ENCODE assay signal across 10 cellular contexts in the genomic region with DNA sequence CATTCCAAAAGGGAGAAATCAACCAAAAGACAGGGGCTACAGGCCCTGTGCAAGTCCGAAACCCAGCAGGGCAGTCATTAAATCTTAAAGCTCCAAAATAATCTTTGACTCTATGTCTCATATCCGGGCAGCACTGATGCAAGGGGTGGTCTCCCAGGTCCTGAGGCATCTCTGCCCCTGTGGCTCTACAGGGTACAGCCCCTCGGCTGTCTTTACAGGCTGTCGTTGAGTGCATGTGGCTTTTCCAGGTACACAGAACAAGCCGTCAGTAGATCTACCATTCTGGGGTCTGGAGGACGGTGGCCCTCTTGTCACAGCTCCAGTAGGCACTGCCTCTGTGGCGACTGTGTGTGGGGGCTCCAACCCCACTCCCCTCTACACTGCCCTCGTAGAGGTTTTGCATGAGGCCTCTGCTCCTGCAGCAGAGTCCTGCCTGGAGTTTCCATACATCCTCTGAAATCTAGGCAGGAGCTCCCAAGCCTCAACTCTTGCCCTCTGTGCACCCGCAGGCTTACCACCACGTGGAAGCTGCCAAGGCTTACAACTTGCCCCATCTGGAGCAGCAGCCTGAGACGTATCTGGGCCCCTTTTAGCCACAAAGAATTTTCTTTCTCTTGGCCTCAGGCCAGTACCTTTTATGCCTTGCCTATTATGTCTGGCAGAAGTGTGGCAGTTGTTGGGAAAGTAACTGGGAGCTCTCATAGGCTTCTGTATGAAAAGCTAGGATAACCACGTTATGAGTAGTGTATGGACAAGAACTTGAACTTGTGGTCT. TPM values are rescaled to one million over a fixed set of nuclear protein-coding genes. Genes with fewer than 3 reads are reported as not detected.
DNase-seq lines count a peak whose midpoint lies in the region; ATAC-seq and TF ChIP-seq lines count a peak whose summit lies in the region.
"Had no signal": no experiment of that assay in that cellular context is flagged by ENCODE, and none has a peak within 500 bp of the region (broad histone marks: within the 10 kb centered on the region; RNA-seq: fewer than 3 reads in every experiment).

No MANE protein-coding gene starts in this region.

- H3K27ac Mint-ChIP-seq in activated CD8-positive, alpha-beta T cell treated with anti-CD3 and anti-CD28 coated beads for 36 hours = peak overlapping the region; percentile 16
- no peak overlapping the region for H3K27ac Mint-ChIP-seq in activated CD8-positive, alpha-beta T cell treated with anti-CD3 and anti-CD28 coated beads, Interleukin-2, amount 10 ng/mL, durations not matched to agents 7 days and 5 days
- H3K27ac Mint-ChIP-seq in brain = peak overlapping the region in 4 of 5 experiments; percentile 62 to 91 (median 70)
- H3K27ac Mint-ChIP-seq: CD4-positive, CD25-positive, alpha-beta regulatory T cell had no signal

- no peaks in the 10 kb centered on the region for H3K27me3 Mint-ChIP-seq in activated CD8-positive, alpha-beta T cell treated with anti-CD3 and anti-CD28 coated beads for 36 hours
- no peaks in the 10 kb centered on the region for H3K27me3 Mint-ChIP-seq in activated CD8-positive, alpha-beta T cell treated with anti-CD3 and anti-CD28 coated beads, Interleukin-2, amount 10 ng/mL, durations not matched to agents 7 days and 5 days (ENCODE audit: low read depth)
- no peaks in the 10 kb centered on the region for H3K27me3 Mint-ChIP-seq in brain
- H3K27me3 Mint-ChIP-seq: CD4-positive, CD25-positive, alpha-beta regulatory T cell; naive thymus-derived CD8-positive, alpha-beta T cell had no signal

- TF ChIP-seq CTCF in activated CD8-positive, alpha-beta T cell treated with anti-CD3 and anti-CD28 coated beads for 36 hours (IDR thresholded peaks at IDR 0.05) = no peak
- TF ChIP-seq CTCF in brain (conservative IDR thresholded peaks at IDR 0.05) (no peak), retinal pigment epithelial cell (conservative IDR thresholded peaks at IDR 0.05; ENCODE audit: low read depth, low read length) (no peak), GM20000 (IDR thresholded peaks at IDR 0.05; ENCODE audit: extremely low read depth, missing control alignments) (no peak), GM10248 (IDR thresholded peaks at IDR 0.05; ENCODE audit: control extremely low read depth, extremely low read depth, low read depth, missing control alignments) (no peak)

- intact Hi-C loops in activated CD8-positive, alpha-beta T cell treated with anti-CD3 and anti-CD28 coated beads for 36 hours (cut with micrococcal nuclease) = no loop called here

- DNase-seq in activated CD8-positive, alpha-beta T cell treated with anti-CD3 and anti-CD28 coated beads for 36 hours = no peak
- DNase-seq in activated CD8-positive, alpha-beta T cell treated with anti-CD3 and anti-CD28 coated beads, Interleukin-2, amount 10 ng/mL, durations not matched to agents 7 days and 5 days = no peak
- peak; percentile 23 for DNase-seq in NCI-H1694 (lab: John Stamatoyannopoulos, UW)
- peak; percentile 83 for DNase-seq in retinal pigment epithelial cell (ENCODE audit: low read depth)
- DNase-seq in GM20000 (ENCODE audit: low spot score) = no peak
- DNase-seq in GM10248 (ENCODE audit: extremely low spot score) = no peak
- DNase-seq in 8988T = no peak
- DNase-seq: CD4-positive, CD25-positive, alpha-beta regulatory T cell; naive thymus-derived CD8-positive, alpha-beta T cell had no signal

- POLR2A ChIA-PET in activated CD8-positive, alpha-beta T cell treated with anti-CD3 and anti-CD28 coated beads for 36 hours (lab: Charles Lee) = interaction anchor here (1.0 kb wide), 1 partner anchor 9 kb away, joined by 3 read pairs; no protein-coding TSS in a partner anchor
- POLR2A ChIA-PET in activated CD8-positive, alpha-beta T cell treated with anti-CD3 and anti-CD28 coated beads, Interleukin-2, amount 10 ng/mL, durations not matched to agents 7 days and 5 days (lab: Charles Lee) = no interaction called here
- POLR2A ChIA-PET in GM10248 (lab: Yijun Ruan, JAX) = no interaction called here

- H3K9me3 Mint-ChIP-seq in activated CD8-positive, alpha-beta T cell treated with anti-CD3 and anti-CD28 coated beads for 36 hours = no peaks in the 10 kb centered on the region
- H3K9me3 Mint-ChIP-seq in activated CD8-positive, alpha-beta T cell treated with anti-CD3 and anti-CD28 coated beads, Interleukin-2, amount 10 ng/mL, durations not matched to agents 7 days and 5 days (ENCODE audit: insufficient read depth) = no peaks in the 10 kb centered on the region
- no peaks in the 10 kb centered on the region for H3K9me3 Mint-ChIP-seq in brain
- H3K9me3 Mint-ChIP-seq: CD4-positive, CD25-positive, alpha-beta regulatory T cell; naive thymus-derived CD8-positive, alpha-beta T cell had no signal

- H3K4me1 Mint-ChIP-seq in activated CD8-positive, alpha-beta T cell treated with anti-CD3 and anti-CD28 coated beads for 36 hours (ENCODE audit: low read depth) = peaks cover 57% of the 10 kb centered on the region
- peaks cover 27% of the 10 kb centered on the region for H3K4me1 Mint-ChIP-seq in activated CD8-positive, alpha-beta T cell treated with anti-CD3 and anti-CD28 coated beads, Interleukin-2, amount 10 ng/mL, durations not matched to agents 7 days and 5 days (ENCODE audit: low read depth)
- H3K4me1 Mint-ChIP-seq in brain = peaks cover 97% of the 10 kb centered on the region

- H3K36me3 Mint-ChIP-seq in activated CD8-positive, alpha-beta T cell treated with anti-CD3 and anti-CD28 coated beads for 36 hours (ENCODE audit: low read depth) = no peaks in the 10 kb centered on the region
- no peaks in the 10 kb centered on the region for H3K36me3 Mint-ChIP-seq in activated CD8-positive, alpha-beta T cell treated with anti-CD3 and anti-CD28 coated beads, Interleukin-2, amount 10 ng/mL, durations not matched to agents 7 days and 5 days (ENCODE audit: low read depth)
- H3K36me3 Mint-ChIP-seq in brain = peaks cover 6% of the 10 kb centered on the region

- no peak overlapping the region for H3K4me3 ChIP-seq in retinal pigment epithelial cell (ENCODE audit: low read length)

- H3K4me3 Mint-ChIP-seq in activated CD8-positive, alpha-beta T cell treated with anti-CD3 and anti-CD28 coated beads for 36 hours = no peak overlapping the region
- H3K4me3 Mint-ChIP-seq in activated CD8-positive, alpha-beta T cell treated with anti-CD3 and anti-CD28 coated beads, Interleukin-2, amount 10 ng/mL, durations not matched to agents 7 days and 5 days = no peak overlapping the region
- H3K4me3 Mint-ChIP-seq in brain = peak overlapping the region in 3 of 5 experiments; percentile 17 to 71 (median 54)
- H3K4me3 Mint-ChIP-seq: CD4-positive, CD25-positive, alpha-beta regulatory T cell had no signal

- CTCF ChIA-PET in activated CD8-positive, alpha-beta T cell treated with anti-CD3 and anti-CD28 coated beads for 36 hours (lab: Charles Lee) = interaction anchor here (0.7 to 1.7 kb wide), 4 partner anchors 22 to 267 kb away, joined by 3 to 4 read pairs (median 3); no protein-coding TSS in a partner anchor
- CTCF ChIA-PET in activated CD8-positive, alpha-beta T cell treated with anti-CD3 and anti-CD28 coated beads, Interleukin-2, amount 10 ng/mL, durations not matched to agents 7 days and 5 days (lab: Charles Lee) = interaction anchor here (1.2 kb wide), 1 partner anchor 267 kb away, joined by 4 read pairs; no protein-coding TSS in a partner anchor
- CTCF ChIA-PET in GM10248 (lab: Yijun Ruan, JAX) = interaction anchor here (1.1 to 1.4 kb wide), 2 partner anchors 27 to 267 kb away, joined by 3 to 5 read pairs; no protein-coding TSS in a partner anchor

- no peak for ATAC-seq in activated CD8-positive, alpha-beta T cell treated with anti-CD3 and anti-CD28 coated beads for 36 hours
- no peak for ATAC-seq in activated CD8-positive, alpha-beta T cell treated with anti-CD3 and anti-CD28 coated beads, Interleukin-2, amount 10 ng/mL, durations not matched to agents 7 days and 5 days
- ATAC-seq: naive thymus-derived CD8-positive, alpha-beta T cell had no signal

RNA-seq across cellular contexts. Expression of a gene that starts 52.5 kb away (rescaled TPM):
- 10 to 100 TPM; 23.6 to 24.2 TPM for total RNA-seq in activated CD8-positive, alpha-beta T cell treated with anti-CD3 and anti-CD28 coated beads for 36 hours
- total RNA-seq in activated CD8-positive, alpha-beta T cell treated with anti-CD3 and anti-CD28 coated beads, Interleukin-2, amount 10 ng/mL, durations not matched to agents 7 days and 5 days = 10 to 100 TPM; 22.7 to 23.3 TPM
- 5.8 TPM for polyA plus RNA-seq in brain (ENCODE audit: insufficient read depth, low read depth, low replicate concordance)

Comparison
In these comparisons a context has a peak if more than half of its experiments do, and no peak if none do; other contexts are left out.
1. DNase-seq: peak in NCI-H1694 (single experiment) and retinal pigment epithelial cell (single experiment); none in activated CD8-positive, alpha-beta T cell treated with anti-CD3 and anti-CD28 coated beads for 36 hours (single experiment), activated CD8-positive, alpha-beta T cell treated with anti-CD3 and anti-CD28 coated beads, Interleukin-2, amount 10 ng/mL, durations not matched to agents 7 days and 5 days (single experiment), GM20000 (single experiment), GM10248 (single experiment) and 8988T (single experiment).
2. H3K4me3 Mint-ChIP-seq: peak in brain (3 of 5); none in activated CD8-positive, alpha-beta T cell treated with anti-CD3 and anti-CD28 coated beads for 36 hours (single experiment) and activated CD8-positive, alpha-beta T cell treated with anti-CD3 and anti-CD28 coated beads, Interleukin-2, amount 10 ng/mL, durations not matched to agents 7 days and 5 days (single experiment).